In genomic region chr5:180816608-180817534, GRCh38 we compare ENCODE assay signal across 8 cellular contexts. TPM values are rescaled to one million over a fixed set of nuclear protein-coding genes. Genes with fewer than 3 reads are reported as not detected.
DNase-seq lines count a peak whose midpoint lies in the region; TF ChIP-seq lines count a peak whose summit lies in the region.

No MANE protein-coding gene starts in this region.

- H3K4me2 ChIP-seq in hepatocyte: peak overlapping the region; percentile 44

- TF ChIP-seq CTCF in breast epithelium (IDR thresholded peaks at IDR 0.05): no peak
- no peak for TF ChIP-seq CTCF in MCF 10A (IDR thresholded peaks at IDR 0.05; ENCODE audit: unreplicated experiment)
- TF ChIP-seq CTCF in hepatocyte (IDR thresholded peaks at IDR 0.05; ENCODE audit: poor library complexity): no peak
- TF ChIP-seq CTCF in tibial artery (IDR thresholded peaks at IDR 0.05): no peak

- H3K9me2 ChIP-seq in hepatocyte (replicated peaks; ENCODE audit: insufficient read depth): no peaks in the 10 kb centered on the region

- no peaks in the 10 kb centered on the region for H3K9me3 Mint-ChIP-seq in MCF 10A (ENCODE audit: unreplicated experiment)
- H3K9me3 Mint-ChIP-seq in T-helper 2 cell treated with Interferon-gamma antibody and Interleukin-4, amounts not matched to agents 5 μg/mL and 100 μg/mL, for 36 hours: no peaks in the 10 kb centered on the region

- peaks cover 0 to 3% of the 10 kb centered on the region in 2 donors for H3K4me1 ChIP-seq in breast epithelium
- H3K4me1 ChIP-seq in hepatocyte (ENCODE audit: insufficient read depth): peaks cover 18% of the 10 kb centered on the region
- peaks cover 0 to 14% (median under 1%) of the 10 kb centered on the region in 4 donors for H3K4me1 ChIP-seq in tibial artery

- no TSS peak for BruUV-seq in MCF 10A (replicated peaks; lab: Mats Ljungman, UMichigan)

- intact Hi-C loops in breast epithelium (cut with DNase I; ENCODE audit: low total_unique reads) (no loop called here), MCF 10A (cut with micrococcal nuclease) (no loop called here), tibial artery (cut with DNase I; ENCODE audit: low total_unique reads) (no loop called here)

- peak overlapping the region; percentile 54 for H2AFZ ChIP-seq in hepatocyte

- no peaks in the 10 kb centered on the region for H3K27me3 ChIP-seq in breast epithelium
- no peaks in the 10 kb centered on the region for H3K27me3 ChIP-seq in hepatocyte
- peaks cover 0 to 3% of the 10 kb centered on the region in 2 donors for H3K27me3 ChIP-seq in tibial artery

- peaks cover 7% of the 10 kb centered on the region for H3K4me1 Mint-ChIP-seq in MCF 10A (ENCODE audit: insufficient read depth, unreplicated experiment)
- H3K4me1 Mint-ChIP-seq in T-helper 2 cell treated with Interferon-gamma antibody and Interleukin-4, amounts not matched to agents 5 μg/mL and 100 μg/mL, for 36 hours (ENCODE audit: low read depth): peaks cover 36% of the 10 kb centered on the region

- no peak overlapping the region for H3K4me3 Mint-ChIP-seq in MCF 10A (ENCODE audit: unreplicated experiment)
- peak overlapping the region; percentile 54 for H3K4me3 Mint-ChIP-seq in T-helper 2 cell treated with Interferon-gamma antibody and Interleukin-4, amounts not matched to agents 5 μg/mL and 100 μg/mL, for 36 hours

- H4K20me1 ChIP-seq in hepatocyte (ENCODE audit: insufficient read depth, poor library complexity, severe bottlenecking): no peaks in the 10 kb centered on the region

- H3K27ac ChIP-seq in breast epithelium (peak overlapping the region; percentile 46 to 65), hepatocyte (peak overlapping the region; percentile 86), tibial artery (peak overlapping the region; percentile 32)

- no peaks in the 10 kb centered on the region for H3K27me3 Mint-ChIP-seq in MCF 10A (ENCODE audit: insufficient read depth, unreplicated experiment)
- no peaks in the 10 kb centered on the region for H3K27me3 Mint-ChIP-seq in T-helper 2 cell treated with Interferon-gamma antibody and Interleukin-4, amounts not matched to agents 5 μg/mL and 100 μg/mL, for 36 hours (ENCODE audit: low read depth)

- CTCF ChIA-PET in MCF 10A (lab: Yijun Ruan, JAX): interaction anchor here (0.6 to 0.7 kb wide), 2 partner anchors 10 to 390 kb away, joined by 3 to 4 read pairs; no protein-coding TSS in a partner anchor

- peaks cover 4% of the 10 kb centered on the region for H3K79me2 ChIP-seq in hepatocyte

- POLR2A ChIA-PET in MCF 10A (lab: Yijun Ruan, JAX): interaction anchor here (0.6 to 1.6 kb wide), 3 partner anchors 10 to 368 kb away, joined by 3 to 5 read pairs (median 3); partner anchors contain the start of gene MGAT1

- TF ChIP-seq POLR2A in breast epithelium (IDR thresholded peaks at IDR 0.05): no peak

- H3K4me3 ChIP-seq in breast epithelium: no peak overlapping the region
- H3K4me3 ChIP-seq in hepatocyte: no peak overlapping the region
- no peak overlapping the region for H3K4me3 ChIP-seq in tibial artery

- no peaks in the 10 kb centered on the region for H3K36me3 ChIP-seq in breast epithelium
- no peaks in the 10 kb centered on the region for H3K36me3 ChIP-seq in hepatocyte (replicated peaks; ENCODE audit: insufficient read depth, low read depth)
- H3K36me3 ChIP-seq in tibial artery: no peaks in the 10 kb centered on the region

- no peak overlapping the region for H3K27ac Mint-ChIP-seq in MCF 10A (ENCODE audit: low read depth, unreplicated experiment)
- no peak overlapping the region for H3K27ac Mint-ChIP-seq in T-helper 2 cell treated with Interferon-gamma antibody and Interleukin-4, amounts not matched to agents 5 μg/mL and 100 μg/mL, for 36 hours

- H3K36me3 Mint-ChIP-seq in MCF 10A (ENCODE audit: insufficient read depth, unreplicated experiment): no peaks in the 10 kb centered on the region
- no peaks in the 10 kb centered on the region for H3K36me3 Mint-ChIP-seq in T-helper 2 cell treated with Interferon-gamma antibody and Interleukin-4, amounts not matched to agents 5 μg/mL and 100 μg/mL, for 36 hours (ENCODE audit: low read depth)

- WGBS in hepatocyte (ENCODE audit: low lambda C conversion rate, missing lambda C conversion rate): 40% methylated on average over 13 of the region's 13 CpGs

- H3K9me3 ChIP-seq in breast epithelium (no peaks in the 10 kb centered on the region), hepatocyte (ENCODE audit: low read depth) (no peaks in the 10 kb centered on the region), tibial artery (no peaks in the 10 kb centered on the region)

- DNase-seq in breast epithelium (ENCODE audit: low spot score in 2 of 2) (no peak), MCF 10A (ENCODE audit: unreplicated experiment) (no peak), hepatocyte (ENCODE audit: low spot score) (no peak), tibial artery (peak in 1 of 2 donors; percentile 63), NCI-H774 (lab: John Stamatoyannopoulos, UW) (no peak), NOMO-1 treated with DMSO at 0.1 percent for 48 hours (lab: John Stamatoyannopoulos, UW; ENCODE audit: unreplicated experiment) (no peak), NCI-H82 treated with DMSO at 0.1 percent for 48 hours (lab: John Stamatoyannopoulos, UW; ENCODE audit: unreplicated experiment) (no peak)
- no peak for DNase-seq in T-helper 2 cell treated with Interferon-gamma antibody and Interleukin-4, amounts not matched to agents 5 μg/mL and 100 μg/mL, for 36 hours (ENCODE audit: low spot score)

RNA-seq across cellular contexts. Expression of gene MGAT1, which starts 14.3 kb away (rescaled TPM):
- total RNA-seq in breast epithelium (100 to 1,000 TPM; 127 to 236 (median 163) TPM), MCF 10A (2022) (135 and 150 TPM in 2 replicates), hepatocyte (137 and 152 TPM in 2 replicates)
- 149 and 151 TPM in 2 replicates for polyA plus RNA-seq in hepatocyte

RNA-seq across cellular contexts. Expression of gene ZFP62, which starts 44.2 kb away (rescaled TPM):
- total RNA-seq in breast epithelium (10 to 100 TPM; 18.6 to 49.6 (median 35.4) TPM), MCF 10A (2022) (31.2 and 36.9 TPM in 2 replicates), hepatocyte (30.0 and 31.7 TPM in 2 replicates)
- polyA plus RNA-seq in hepatocyte: 13.5 and 18.0 TPM in 2 replicates

Comparison
In these comparisons a context has a peak if more than half of its experiments do, and no peak if none do; other contexts are left out.
1. H3K27ac ChIP-seq: peak in every context shown above with its lines; median percentile 86 in hepatocyte; 56 in breast epithelium; 32 in tibial artery.